ENCODE assay signal across 1 cellular context in the genomic region with DNA sequence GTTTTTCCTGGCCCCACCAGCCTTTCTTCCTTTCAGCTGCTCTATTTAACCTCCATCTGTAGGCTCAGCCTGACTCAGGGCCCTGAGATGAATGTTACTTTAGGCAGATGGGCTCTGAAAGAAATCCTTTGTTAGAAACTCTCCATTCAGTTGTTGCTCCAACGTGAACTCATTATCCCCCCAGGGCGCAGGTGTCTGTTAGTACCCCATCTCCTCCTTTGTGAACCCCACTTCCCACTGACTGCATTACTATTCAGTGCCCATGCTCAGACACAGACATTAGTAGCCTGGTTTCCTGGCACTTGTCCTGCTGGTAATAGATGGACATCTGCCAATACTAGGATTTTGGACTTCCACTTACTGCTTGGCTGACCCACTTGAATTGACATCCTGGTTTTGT.
TF ChIP-seq lines count a peak whose summit lies in the region.

No MANE protein-coding gene starts in this region.

TF ChIP-seq in GM23338, 12 proteins besides CTCF, POLR2A, EP300 and RAD21 (continued from another document):
- TF ChIP-seq, protein P1, sequence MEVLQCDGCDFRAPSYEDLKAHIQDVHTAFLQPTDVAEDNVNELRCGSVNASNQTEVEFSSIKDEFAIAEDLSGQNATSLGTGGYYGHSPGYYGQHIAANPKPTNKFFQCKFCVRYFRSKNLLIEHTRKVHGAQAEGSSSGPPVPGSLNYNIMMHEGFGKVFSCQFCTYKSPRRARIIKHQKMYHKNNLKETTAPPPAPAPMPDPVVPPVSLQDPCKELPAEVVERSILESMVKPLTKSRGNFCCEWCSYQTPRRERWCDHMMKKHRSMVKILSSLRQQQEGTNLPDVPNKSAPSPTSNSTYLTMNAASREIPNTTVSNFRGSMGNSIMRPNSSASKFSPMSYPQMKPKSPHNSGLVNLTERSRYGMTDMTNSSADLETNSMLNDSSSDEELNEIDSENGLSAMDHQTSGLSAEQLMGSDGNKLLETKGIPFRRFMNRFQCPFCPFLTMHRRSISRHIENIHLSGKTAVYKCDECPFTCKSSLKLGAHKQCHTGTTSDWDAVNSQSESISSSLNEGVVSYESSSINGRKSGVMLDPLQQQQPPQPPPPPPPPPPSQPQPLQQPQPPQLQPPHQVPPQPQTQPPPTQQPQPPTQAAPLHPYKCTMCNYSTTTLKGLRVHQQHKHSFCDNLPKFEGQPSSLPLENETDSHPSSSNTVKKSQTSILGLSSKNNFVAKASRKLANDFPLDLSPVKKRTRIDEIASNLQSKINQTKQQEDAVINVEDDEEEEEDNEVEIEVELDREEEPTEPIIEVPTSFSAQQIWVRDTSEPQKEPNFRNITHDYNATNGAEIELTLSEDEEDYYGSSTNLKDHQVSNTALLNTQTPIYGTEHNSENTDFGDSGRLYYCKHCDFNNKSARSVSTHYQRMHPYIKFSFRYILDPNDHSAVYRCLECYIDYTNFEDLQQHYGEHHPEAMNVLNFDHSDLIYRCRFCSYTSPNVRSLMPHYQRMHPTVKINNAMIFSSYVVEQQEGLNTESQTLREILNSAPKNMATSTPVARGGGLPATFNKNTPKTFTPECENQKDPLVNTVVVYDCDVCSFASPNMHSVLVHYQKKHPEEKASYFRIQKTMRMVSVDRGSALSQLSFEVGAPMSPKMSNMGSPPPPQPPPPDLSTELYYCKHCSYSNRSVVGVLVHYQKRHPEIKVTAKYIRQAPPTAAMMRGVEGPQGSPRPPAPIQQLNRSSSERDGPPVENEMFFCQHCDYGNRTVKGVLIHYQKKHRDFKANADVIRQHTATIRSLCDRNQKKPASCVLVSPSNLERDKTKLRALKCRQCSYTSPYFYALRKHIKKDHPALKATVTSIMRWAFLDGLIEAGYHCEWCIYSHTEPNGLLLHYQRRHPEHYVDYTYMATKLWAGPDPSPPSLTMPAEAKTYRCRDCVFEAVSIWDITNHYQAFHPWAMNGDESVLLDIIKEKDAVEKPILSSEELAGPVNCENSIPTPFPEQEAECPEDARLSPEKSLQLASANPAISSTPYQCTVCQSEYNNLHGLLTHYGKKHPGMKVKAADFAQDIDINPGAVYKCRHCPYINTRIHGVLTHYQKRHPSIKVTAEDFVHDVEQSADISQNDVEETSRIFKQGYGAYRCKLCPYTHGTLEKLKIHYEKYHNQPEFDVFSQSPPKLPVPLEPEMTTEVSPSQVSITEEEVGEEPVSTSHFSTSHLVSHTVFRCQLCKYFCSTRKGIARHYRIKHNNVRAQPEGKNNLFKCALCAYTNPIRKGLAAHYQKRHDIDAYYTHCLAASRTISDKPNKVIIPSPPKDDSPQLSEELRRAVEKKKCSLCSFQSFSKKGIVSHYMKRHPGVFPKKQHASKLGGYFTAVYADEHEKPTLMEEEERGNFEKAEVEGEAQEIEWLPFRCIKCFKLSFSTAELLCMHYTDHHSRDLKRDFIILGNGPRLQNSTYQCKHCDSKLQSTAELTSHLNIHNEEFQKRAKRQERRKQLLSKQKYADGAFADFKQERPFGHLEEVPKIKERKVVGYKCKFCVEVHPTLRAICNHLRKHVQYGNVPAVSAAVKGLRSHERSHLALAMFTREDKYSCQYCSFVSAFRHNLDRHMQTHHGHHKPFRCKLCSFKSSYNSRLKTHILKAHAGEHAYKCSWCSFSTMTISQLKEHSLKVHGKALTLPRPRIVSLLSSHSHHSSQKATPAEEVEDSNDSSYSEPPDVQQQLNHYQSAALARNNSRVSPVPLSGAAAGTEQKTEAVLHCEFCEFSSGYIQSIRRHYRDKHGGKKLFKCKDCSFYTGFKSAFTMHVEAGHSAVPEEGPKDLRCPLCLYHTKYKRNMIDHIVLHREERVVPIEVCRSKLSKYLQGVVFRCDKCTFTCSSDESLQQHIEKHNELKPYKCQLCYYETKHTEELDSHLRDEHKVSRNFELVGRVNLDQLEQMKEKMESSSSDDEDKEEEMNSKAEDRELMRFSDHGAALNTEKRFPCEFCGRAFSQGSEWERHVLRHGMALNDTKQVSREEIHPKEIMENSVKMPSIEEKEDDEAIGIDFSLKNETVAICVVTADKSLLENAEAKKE (CRISPR knock-in tag; IDR thresholded peaks at IDR 0.05), result no peak
- no peak for TF ChIP-seq ZNF331 (CRISPR knock-in tag; IDR thresholded peaks at IDR 0.05; ENCODE audit: low read depth)
- TF ChIP-seq STAT1 (IDR thresholded peaks at IDR 0.05; ENCODE audit: unreplicated experiment), result no peak
- no peak for TF ChIP-seq EZH2 (IDR thresholded peaks at IDR 0.05; ENCODE audit: low read depth, unreplicated experiment)
- TF ChIP-seq, protein P2, sequence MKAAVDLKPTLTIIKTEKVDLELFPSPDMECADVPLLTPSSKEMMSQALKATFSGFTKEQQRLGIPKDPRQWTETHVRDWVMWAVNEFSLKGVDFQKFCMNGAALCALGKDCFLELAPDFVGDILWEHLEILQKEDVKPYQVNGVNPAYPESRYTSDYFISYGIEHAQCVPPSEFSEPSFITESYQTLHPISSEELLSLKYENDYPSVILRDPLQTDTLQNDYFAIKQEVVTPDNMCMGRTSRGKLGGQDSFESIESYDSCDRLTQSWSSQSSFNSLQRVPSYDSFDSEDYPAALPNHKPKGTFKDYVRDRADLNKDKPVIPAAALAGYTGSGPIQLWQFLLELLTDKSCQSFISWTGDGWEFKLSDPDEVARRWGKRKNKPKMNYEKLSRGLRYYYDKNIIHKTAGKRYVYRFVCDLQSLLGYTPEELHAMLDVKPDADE (IDR thresholded peaks at IDR 0.05), result no peak
- TF ChIP-seq CREB1 (CRISPR knock-in tag; IDR thresholded peaks at IDR 0.05; ENCODE audit: low read depth), result no peak
- no peak for TF ChIP-seq POLR2AphosphoS5 (IDR thresholded peaks at IDR 0.05; ENCODE audit: low read depth)
- no peak for TF ChIP-seq EZH2phosphoT487 (IDR thresholded peaks at IDR 0.05; ENCODE audit: unreplicated experiment)
TF ChIP-seq in GM23338: peak in this region for 0.
